In genomic region chr2:164789986-164790385, GRCh38 we compare ENCODE assay signal across 1 cellular context.
TF ChIP-seq lines count a peak whose summit lies in the region.

No MANE protein-coding gene starts in this region.

TF ChIP-seq in HepG2, 621 proteins besides CTCF, POLR2A, EP300 and RAD21 (continued from another document):
- TF ChIP-seq, protein P1, sequence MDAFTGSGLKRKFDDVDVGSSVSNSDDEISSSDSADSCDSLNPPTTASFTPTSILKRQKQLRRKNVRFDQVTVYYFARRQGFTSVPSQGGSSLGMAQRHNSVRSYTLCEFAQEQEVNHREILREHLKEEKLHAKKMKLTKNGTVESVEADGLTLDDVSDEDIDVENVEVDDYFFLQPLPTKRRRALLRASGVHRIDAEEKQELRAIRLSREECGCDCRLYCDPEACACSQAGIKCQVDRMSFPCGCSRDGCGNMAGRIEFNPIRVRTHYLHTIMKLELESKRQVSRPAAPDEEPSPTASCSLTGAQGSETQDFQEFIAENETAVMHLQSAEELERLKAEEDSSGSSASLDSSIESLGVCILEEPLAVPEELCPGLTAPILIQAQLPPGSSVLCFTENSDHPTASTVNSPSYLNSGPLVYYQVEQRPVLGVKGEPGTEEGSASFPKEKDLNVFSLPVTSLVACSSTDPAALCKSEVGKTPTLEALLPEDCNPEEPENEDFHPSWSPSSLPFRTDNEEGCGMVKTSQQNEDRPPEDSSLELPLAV (CRISPR knock-in tag; conservative IDR thresholded peaks at IDR 0.05; ENCODE audit: low read depth), result no peak
- TF ChIP-seq TFE3 (CRISPR knock-in tag; IDR thresholded peaks at IDR 0.05) (no peak), BCL6 (CRISPR knock-in tag; IDR thresholded peaks at IDR 0.05) (no peak), ZNF180 (CRISPR knock-in tag; IDR thresholded peaks at IDR 0.05; ENCODE audit: borderline replicate concordance, low read depth) (no peak), ZKSCAN8 (CRISPR knock-in tag; IDR thresholded peaks at IDR 0.05; ENCODE audit: borderline replicate concordance) (no peak), ZNF160 (CRISPR knock-in tag; IDR thresholded peaks at IDR 0.05) (no peak), IKZF4 (CRISPR knock-in tag; IDR thresholded peaks at IDR 0.05; ENCODE audit: borderline replicate concordance, low read depth, not compliant biosample characterization) (no peak), ZNF709 (CRISPR knock-in tag; IDR thresholded peaks at IDR 0.05) (no peak), ZMYM2 (CRISPR knock-in tag; IDR thresholded peaks at IDR 0.05) (no peak), ZNF7 (CRISPR knock-in tag; IDR thresholded peaks at IDR 0.05) (no peak), KDM2A (CRISPR knock-in tag; IDR thresholded peaks at IDR 0.05; ENCODE audit: borderline replicate concordance, low read depth) (no peak), RBM22 (optimal IDR thresholded peaks at IDR 0.05; ENCODE audit: low read length) (peak; percentile 52)
- TF ChIP-seq, protein P2, sequence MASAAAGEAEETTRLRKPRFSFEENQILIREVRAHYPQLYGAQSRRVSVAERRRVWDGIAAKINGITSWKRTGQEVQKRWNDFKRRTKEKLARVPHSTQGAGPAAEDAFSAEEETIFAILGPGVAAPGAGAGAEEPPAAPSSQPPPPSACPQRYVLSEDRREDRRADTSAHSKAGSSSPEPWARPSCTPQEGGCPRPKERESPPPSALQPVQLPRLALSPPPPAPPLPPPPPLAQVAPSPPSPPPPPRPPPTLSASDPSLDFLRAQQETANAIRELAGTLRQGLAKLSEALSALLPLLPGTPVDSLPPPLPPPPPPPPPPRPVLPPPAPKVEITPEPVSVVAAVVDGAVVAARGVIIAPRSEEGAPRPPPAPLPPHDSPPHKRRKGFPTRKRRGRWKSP (CRISPR knock-in tag; IDR thresholded peaks at IDR 0.05), result 0 out of 2 replicates have a peak, but pooled peaks have one; percentile 30
